In the genomic region with DNA sequence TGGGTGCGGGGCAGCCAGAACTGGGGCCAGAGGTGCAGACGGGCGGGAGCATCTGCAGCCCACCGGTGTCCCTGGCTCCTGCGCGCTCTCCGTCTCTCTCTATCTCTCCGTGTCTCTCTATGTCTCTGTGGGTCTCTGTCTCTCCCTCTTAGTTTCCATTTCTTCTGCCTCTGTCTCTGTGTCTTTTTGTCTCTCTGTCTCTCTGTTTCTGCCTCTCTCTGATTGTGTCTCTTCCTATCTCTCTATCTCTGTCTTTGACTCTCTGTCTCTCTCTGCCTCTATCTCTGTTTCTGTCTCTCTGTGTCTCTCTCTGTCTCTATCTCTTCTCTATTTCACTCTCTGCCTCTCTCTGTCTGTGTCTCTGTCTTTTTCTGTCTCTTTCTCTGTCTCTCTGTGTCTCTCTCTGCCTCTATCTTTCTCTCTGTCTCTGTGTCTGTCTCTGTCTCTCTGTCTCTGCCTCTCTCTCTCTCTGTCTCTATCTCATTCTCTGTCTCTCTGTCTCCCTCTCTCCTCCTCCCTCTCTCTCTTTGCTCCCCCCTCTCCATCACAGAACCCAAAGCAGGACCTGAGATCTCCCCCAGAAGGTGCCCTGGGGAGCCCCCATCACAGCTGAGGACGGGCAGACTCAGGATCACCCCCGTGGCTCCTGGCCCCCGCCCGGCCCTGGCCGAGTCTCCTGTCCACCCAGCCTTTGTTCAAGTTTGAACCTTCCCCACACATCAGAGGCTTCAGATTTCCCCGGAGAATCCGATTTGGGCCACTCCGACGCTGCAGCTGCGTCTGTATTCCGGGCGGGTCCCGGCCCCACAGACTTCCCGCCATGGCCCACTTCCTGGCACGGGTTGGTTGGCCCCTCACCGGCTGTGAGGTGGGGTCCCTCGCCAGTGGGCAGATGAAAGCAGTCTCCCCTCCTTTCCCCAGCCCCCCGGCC, we compare ENCODE assay signal across 30 cellular contexts. TPM values are rescaled to one million over a fixed set of nuclear protein-coding genes. Genes with fewer than 3 reads are reported as not detected.
A peak's percentile ranks its signal among the peaks of the same experiment; 100 is the strongest.
DNase-seq lines count a peak whose midpoint lies in the region; ATAC-seq and TF ChIP-seq lines count a peak whose summit lies in the region.
"Had no signal": no experiment of that assay in that cellular context is flagged by ENCODE, and none has a peak within 500 bp of the region (broad histone marks: within the 10 kb centered on the region; RNA-seq: fewer than 3 reads in every experiment).

No MANE protein-coding gene starts in this region.

- H3K9me3 ChIP-seq in ovary, result peaks cover 0 to 3% of the 10 kb centered on the region in 2 donors
- no peaks in the 10 kb centered on the region for H3K9me3 ChIP-seq in CD8-positive, alpha-beta memory T cell (ENCODE audit: low read length)
- H3K9me3 ChIP-seq: MG63, upper lobe of right lung had no signal

- peaks cover 31% of the 10 kb centered on the region for H3K27me3 Mint-ChIP-seq in activated naive CD4-positive, alpha-beta T cell treated with anti-CD3 and anti-CD28 coated beads for 36 hours (ENCODE audit: low read depth)
- H3K27me3 Mint-ChIP-seq in naive thymus-derived CD8-positive, alpha-beta T cell, result peaks cover 18 to 43% (median 31%) of the 10 kb centered on the region in 5 donors
- peaks cover 24 to 33% of the 10 kb centered on the region in 2 donors for H3K27me3 Mint-ChIP-seq in CD8-positive, alpha-beta memory T cell

- no peak overlapping the region for H3K27ac ChIP-seq in ovary
- no peak overlapping the region for H3K27ac ChIP-seq in CD8-positive, alpha-beta memory T cell (ENCODE audit: low read depth, low read length)
- H3K27ac ChIP-seq: RWPE1, upper lobe of right lung had no signal

- no peak for TF ChIP-seq EP300 in ovary (IDR thresholded peaks at IDR 0.05)

- no peaks in the 10 kb centered on the region for H3K36me3 ChIP-seq in ovary
- H3K36me3 ChIP-seq in CD8-positive, alpha-beta memory T cell (ENCODE audit: insufficient read depth, low read length), result no peaks in the 10 kb centered on the region
- H3K36me3 ChIP-seq: MG63, upper lobe of right lung had no signal

- H3K4me3 ChIP-seq in ovary, result no peak overlapping the region
- no peak overlapping the region for H3K4me3 ChIP-seq in CD8-positive, alpha-beta memory T cell (ENCODE audit: low read length)
- H3K4me3 ChIP-seq: MG63, smooth muscle cell, upper lobe of right lung had no signal

- no peaks in the 10 kb centered on the region for H3K27me3 ChIP-seq in ovary
- H3K27me3 ChIP-seq in CD8-positive, alpha-beta memory T cell (ENCODE audit: insufficient read depth, low read length, poor library complexity, severe bottlenecking), result peaks cover 12% of the 10 kb centered on the region

- no peak overlapping the region for H3K27ac Mint-ChIP-seq in activated naive CD4-positive, alpha-beta T cell treated with anti-CD3 and anti-CD28 coated beads for 36 hours
- H3K27ac Mint-ChIP-seq in naive thymus-derived CD8-positive, alpha-beta T cell, result peak overlapping the region in 3 of 10 donors; percentile 18 to 54 (median 24)
- no peak overlapping the region for H3K27ac Mint-ChIP-seq in CD8-positive, alpha-beta memory T cell
- H3K27ac Mint-ChIP-seq: CD8-positive, alpha-beta T cell; memory B cell; T-helper 1 cell treated with Interleukin-12 subunit alpha and Interleukin-12 subunit beta and Interleukin-4 antibody, amounts not matched to agents 30 μg/mL and 1 μg/mL, for 36 hours had no signal

- in situ Hi-C loops in GM13976 (cut with MboI; ENCODE audit: low sequenced_read_pairs, unreplicated experiment), result no loop called here

- peaks cover 5% of the 10 kb centered on the region for H3K9me3 Mint-ChIP-seq in activated naive CD4-positive, alpha-beta T cell treated with anti-CD3 and anti-CD28 coated beads for 36 hours
- H3K9me3 Mint-ChIP-seq in naive thymus-derived CD8-positive, alpha-beta T cell, result peaks cover 0 to 22% (median 8%) of the 10 kb centered on the region in 9 donors
- H3K9me3 Mint-ChIP-seq in CD8-positive, alpha-beta memory T cell, result peaks cover 0 to 7% (median 4%) of the 10 kb centered on the region in 5 donors

- peaks cover 9% of the 10 kb centered on the region for H3K4me1 Mint-ChIP-seq in activated naive CD4-positive, alpha-beta T cell treated with anti-CD3 and anti-CD28 coated beads for 36 hours (ENCODE audit: low read depth)
- peaks cover 10 to 17% (median 12%) of the 10 kb centered on the region in 4 donors for H3K4me1 Mint-ChIP-seq in naive thymus-derived CD8-positive, alpha-beta T cell
- peaks cover 8 to 9% (median 9%) of the 10 kb centered on the region in 3 donors for H3K4me1 Mint-ChIP-seq in CD8-positive, alpha-beta memory T cell
- H3K4me1 Mint-ChIP-seq: neural crest cell had no signal

- peak; percentile 14 for DNase-seq in activated naive CD4-positive, alpha-beta T cell treated with anti-CD3 and anti-CD28 coated beads for 36 hours
- no peak for DNase-seq in activated naive CD4-positive, alpha-beta T cell treated with anti-CD3 and anti-CD28 coated beads, Interleukin-2, amount 50 U/mL, for 16 hours
- DNase-seq in GM13976 (ENCODE audit: low spot score) (peak; percentile 36), ovary (no peak)
- peak in 2 of 10 donors; percentile 13 to 17 for DNase-seq in naive thymus-derived CD8-positive, alpha-beta T cell
- DNase-seq in CD8-positive, alpha-beta memory T cell, result no peak
- DNase-seq: AML-193; caudate nucleus; CD8-positive, alpha-beta T cell; cortex of kidney; DMS153; KBM-7; MG63; NCI-H1105 treated with DMSO at 0.1 percent for 48 hours; NCI-H187 treated with DMSO at 0.1 percent for 48 hours; NCI-H2171; stimulated activated naive CD4-positive, alpha-beta T cell; upper lobe of right lung had no signal

- peak; percentile 59 for ATAC-seq in SK-N-SH treated with all-trans-retinoic acid at 6 μM for 48 hours
- ATAC-seq in naive thymus-derived CD8-positive, alpha-beta T cell, result peak; percentile 57 to 65
- no peak for ATAC-seq in HG03095 (IDR thresholded peaks at IDR 0.05; ENCODE audit: unreplicated experiment)
- ATAC-seq: CD8-positive, alpha-beta T cell; left lobe of liver had no signal

- TF ChIP-seq CTCF in GM13976 (IDR thresholded peaks at IDR 0.05; ENCODE audit: borderline replicate concordance, control extremely low read depth, extremely low read depth, insufficient read depth, missing control alignments) (no peak), ovary (IDR thresholded peaks at IDR 0.05) (no peak)

- no peaks in the 10 kb centered on the region for H3K36me3 Mint-ChIP-seq in activated naive CD4-positive, alpha-beta T cell treated with anti-CD3 and anti-CD28 coated beads for 36 hours (ENCODE audit: low read depth)
- peaks cover 4 to 6% (median 5%) of the 10 kb centered on the region in 3 donors for H3K36me3 Mint-ChIP-seq in naive thymus-derived CD8-positive, alpha-beta T cell
- peaks cover 0 to 3% (median 0%) of the 10 kb centered on the region in 3 donors for H3K36me3 Mint-ChIP-seq in CD8-positive, alpha-beta memory T cell
- H3K36me3 Mint-ChIP-seq: CD8-positive, alpha-beta T cell had no signal

- no peaks in the 10 kb centered on the region for H3K4me1 ChIP-seq in ovary (ENCODE audit: insufficient read depth)
- H3K4me1 ChIP-seq in CD8-positive, alpha-beta memory T cell (ENCODE audit: insufficient read depth, low read length), result peaks cover 4% of the 10 kb centered on the region
- H3K4me1 ChIP-seq: upper lobe of right lung had no signal

- POLR2A ChIA-PET in naive thymus-derived CD8-positive, alpha-beta T cell (lab: Charles Lee), result no interaction called here
- POLR2A ChIA-PET in CD8-positive, alpha-beta memory T cell (lab: Charles Lee), result interaction anchor here (0.7 kb wide), 1 partner anchor 106 kb away, joined by 5 read pairs; no protein-coding TSS in a partner anchor

- intact Hi-C loops in activated naive CD4-positive, alpha-beta T cell treated with anti-CD3 and anti-CD28 coated beads for 36 hours (cut with micrococcal nuclease), result no loop called here
- intact Hi-C loops in ovary (cut with DNase I), result no loop called here

- no peak overlapping the region for H3K4me3 Mint-ChIP-seq in activated naive CD4-positive, alpha-beta T cell treated with anti-CD3 and anti-CD28 coated beads for 36 hours
- peak overlapping the region in 9 of 10 donors; percentile 20 to 78 (median 43) for H3K4me3 Mint-ChIP-seq in naive thymus-derived CD8-positive, alpha-beta T cell
- peak overlapping the region in 2 of 7 donors; percentile 40 to 48 for H3K4me3 Mint-ChIP-seq in CD8-positive, alpha-beta memory T cell
- H3K4me3 Mint-ChIP-seq: CD8-positive, alpha-beta T cell; memory B cell; neural crest cell; T-helper 1 cell treated with Interleukin-12 subunit alpha and Interleukin-12 subunit beta and Interleukin-4 antibody, amounts not matched to agents 30 μg/mL and 1 μg/mL, for 36 hours had no signal

- no peak for TF ChIP-seq POLR2A in ovary (IDR thresholded peaks at IDR 0.05)

- WGBS in ovary, 3 donors, result 7 to 22% (median 14%) methylated on average over 25 to 26 of the region's 26 CpGs

- CTCF ChIA-PET in activated naive CD4-positive, alpha-beta T cell treated with anti-CD3 and anti-CD28 coated beads for 36 hours (lab: Charles Lee), result no interaction called here
- CTCF ChIA-PET in CD8-positive, alpha-beta memory T cell (lab: Charles Lee), result no interaction called here

TF ChIP-seq in SK-N-SH treated with all-trans-retinoic acid at 6 μM for 48 hours, 23 proteins besides CTCF, POLR2A, EP300 and RAD21:
- TF ChIP-seq ZFP30 (CRISPR knock-in tag; IDR thresholded peaks at IDR 0.05), result no peak
TF ChIP-seq in SK-N-SH treated with all-trans-retinoic acid at 6 μM for 48 hours: peak in this region for 0.

RNA-seq across cellular contexts. Expression of a gene that starts 48.6 kb away (rescaled TPM):
- total RNA-seq in activated naive CD4-positive, alpha-beta T cell treated with anti-CD3 and anti-CD28 coated beads for 36 hours, result 10 to 100 TPM; 84.8 to 86.7 TPM
- total RNA-seq in naive thymus-derived CD8-positive, alpha-beta T cell, result 100 to 1,000 TPM in 1 of 2 experiments, 10 to 100 TPM in 1; 97.4 to 102 TPM
- 10 to 100 TPM in 2 of 3 donors, 1 to 10 TPM in 1; 7.8 to 33.0 (median 13.0) TPM for polyA plus RNA-seq in naive thymus-derived CD8-positive, alpha-beta T cell
- total RNA-seq in ovary, result 10 to 100 TPM; 28.0 to 85.3 (median 76.6) TPM
- 10 to 100 TPM; 17.0 to 56.9 TPM for polyA plus RNA-seq in ovary
- 10 to 100 TPM; 96.0 to 97.0 TPM for total RNA-seq in CD8-positive, alpha-beta memory T cell
- polyA plus RNA-seq in CD8-positive, alpha-beta memory T cell, result 13.3 TPM

RNA-seq across cellular contexts. Expression of a gene that starts 52.3 kb away (rescaled TPM):
- not detected for total RNA-seq in activated naive CD4-positive, alpha-beta T cell treated with anti-CD3 and anti-CD28 coated beads for 36 hours
- total RNA-seq in naive thymus-derived CD8-positive, alpha-beta T cell, result not detected
- not detected for polyA plus RNA-seq in naive thymus-derived CD8-positive, alpha-beta T cell
- under 1 TPM in 1 of 7 donors, not detected in 6; 0.05 TPM for total RNA-seq in ovary
- not detected for polyA plus RNA-seq in ovary
- total RNA-seq in CD8-positive, alpha-beta memory T cell, result not detected
- polyA plus RNA-seq in CD8-positive, alpha-beta memory T cell, result not detected
- total RNA-seq: A673; CD8-positive, alpha-beta T cell; HT-29; NCI-H460; SK-MEL-5; smooth muscle cell; upper lobe of right lung had no signal
- polyA plus RNA-seq: smooth muscle cell had no signal

Comparison
In these comparisons a context has a peak if more than half of its experiments do, and no peak if none do; other contexts are left out.
1. DNase-seq: peak in activated naive CD4-positive, alpha-beta T cell treated with anti-CD3 and anti-CD28 coated beads for 36 hours (single experiment) and GM13976 (single experiment); none in activated naive CD4-positive, alpha-beta T cell treated with anti-CD3 and anti-CD28 coated beads, Interleukin-2, amount 50 U/mL, for 16 hours (single experiment), ovary (0 of 5) and CD8-positive, alpha-beta memory T cell (0 of 5).